8 cellular contexts compared by ENCODE assay signal in the genomic region with DNA sequence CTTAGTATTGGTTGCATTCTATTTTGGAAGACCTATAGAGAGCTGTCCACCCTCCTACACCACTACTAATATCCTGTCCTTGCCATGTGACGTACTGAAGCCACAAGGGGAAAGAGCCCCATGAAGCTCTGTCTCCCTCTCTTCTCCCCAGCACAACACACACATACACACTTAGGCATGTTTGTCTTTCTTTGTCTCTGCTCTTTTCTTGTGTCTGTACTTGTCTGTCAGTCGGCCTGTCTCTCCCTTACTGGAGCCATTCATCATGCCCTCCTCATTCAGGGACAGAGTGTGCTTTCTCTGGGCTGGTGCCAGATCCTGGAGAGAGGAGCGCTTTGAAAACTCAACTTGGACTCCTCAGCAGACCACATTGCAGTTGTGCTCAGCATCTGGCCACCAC. TPM values are rescaled to one million over a fixed set of nuclear protein-coding genes. Genes with fewer than 3 reads are reported as not detected.
DNase-seq lines count a peak whose midpoint lies in the region; ATAC-seq and TF ChIP-seq lines count a peak whose summit lies in the region.

No MANE protein-coding gene starts in this region.

- POLR2A ChIA-PET in naive thymus-derived CD4-positive, alpha-beta T cell (lab: Charles Lee), result interaction anchor here (1.3 to 12.7 kb wide), 3 partner anchors 6 to 14 kb away, joined by 4 to 234 read pairs (median 5); no protein-coding TSS in a partner anchor

- WGBS in endodermal cell (ENCODE audit: insufficient coverage in 1 of 2, insufficient read length in 1 of 2), 2 experiments, result 83 to 89% methylated on average over 3 of the region's 3 CpGs

- H3K36me3 ChIP-seq in endodermal cell (ENCODE audit: control insufficient read depth, insufficient read depth, low read length), result peaks cover 38% of the 10 kb centered on the region
- peaks cover 0 to 22% (median 6%) of the 10 kb centered on the region in 3 experiments for H3K36me3 ChIP-seq in naive thymus-derived CD4-positive, alpha-beta T cell (ENCODE audit: control insufficient read depth in 2 of 3, insufficient read depth in 3 of 3, low read length in 3 of 3)

- no peaks in the 10 kb centered on the region for H3K9me3 Mint-ChIP-seq in endodermal cell
- H3K9me3 Mint-ChIP-seq in naive thymus-derived CD4-positive, alpha-beta T cell, result no peaks in the 10 kb centered on the region

- H3K27ac Mint-ChIP-seq in endodermal cell, result no peak overlapping the region
- H3K27ac Mint-ChIP-seq in naive thymus-derived CD4-positive, alpha-beta T cell, result peak overlapping the region in 8 of 9 donors; percentile 77 to 96 (median 88)

- no peak overlapping the region for H3K4me3 ChIP-seq in endodermal cell (ENCODE audit: low read length)
- H3K4me3 ChIP-seq in naive thymus-derived CD4-positive, alpha-beta T cell (ENCODE audit: low read length), result no peak overlapping the region

- no peak overlapping the region for H3K9ac ChIP-seq in endodermal cell (ENCODE audit: extremely low read depth, low read length, poor library complexity, severe bottlenecking)

- no peaks in the 10 kb centered on the region for H3K27me3 Mint-ChIP-seq in endodermal cell (ENCODE audit: insufficient read depth)
- no peaks in the 10 kb centered on the region for H3K27me3 Mint-ChIP-seq in naive thymus-derived CD4-positive, alpha-beta T cell

- H3K4me1 ChIP-seq in endodermal cell (ENCODE audit: control insufficient read depth, insufficient read depth, low read length), result peaks cover 27% of the 10 kb centered on the region
- H3K4me1 ChIP-seq in naive thymus-derived CD4-positive, alpha-beta T cell (ENCODE audit: control insufficient read depth in 2 of 2, insufficient read depth in 2 of 2, low read length in 2 of 2), result peaks cover 88% of the 10 kb centered on the region in 2 donors

- CTCF ChIA-PET in naive thymus-derived CD4-positive, alpha-beta T cell (lab: Charles Lee), result interaction anchor here (1.1 to 11.1 kb wide), 3 partner anchors 9 to 48 kb away, joined by 3 to 162 read pairs (median 111); a partner anchor contains a TSS

- no peak overlapping the region for H3K4me3 Mint-ChIP-seq in endodermal cell
- peak overlapping the region; percentile 14 to 88 (median 68) for H3K4me3 Mint-ChIP-seq in naive thymus-derived CD4-positive, alpha-beta T cell

- no peaks in the 10 kb centered on the region for H3K9me3 ChIP-seq in endodermal cell (ENCODE audit: control insufficient read depth, low read length)
- H3K9me3 ChIP-seq in naive thymus-derived CD4-positive, alpha-beta T cell (ENCODE audit: control insufficient read depth in 2 of 3, low read length in 3 of 3), result no peaks in the 10 kb centered on the region

- no peak for ATAC-seq in naive thymus-derived CD4-positive, alpha-beta T cell

- H3K27ac ChIP-seq in endodermal cell (ENCODE audit: low read depth, low read length), result peak overlapping the region; percentile 13
- peak overlapping the region; percentile 19 for H3K27ac ChIP-seq in naive thymus-derived CD4-positive, alpha-beta T cell (ENCODE audit: low read depth, low read length)

- H3K36me3 Mint-ChIP-seq in endodermal cell (ENCODE audit: low read depth), result peaks cover 20% of the 10 kb centered on the region
- peaks cover 4 to 30% (median 17%) of the 10 kb centered on the region in 5 donors for H3K36me3 Mint-ChIP-seq in naive thymus-derived CD4-positive, alpha-beta T cell

- DNase-seq in Ammon's horn (ENCODE audit: low spot score) (peak; percentile 79), NCI-H69 (lab: John Stamatoyannopoulos, UW) (peak; percentile 67), endodermal cell (no peak), NCI-H2196 (lab: John Stamatoyannopoulos, UW; ENCODE audit: unreplicated experiment) (no peak), HUDEP-2 (lab: John Stamatoyannopoulos, UW; ENCODE audit: unreplicated experiment in 76 of 76) (no peak), GM20000 (ENCODE audit: low spot score) (no peak), SIG-M5 (lab: John Stamatoyannopoulos, UW) (no peak)
- no peak for DNase-seq in naive thymus-derived CD4-positive, alpha-beta T cell

- intact Hi-C loops in naive thymus-derived CD4-positive, alpha-beta T cell (cut with micrococcal nuclease), result loop anchor here in 1 of 2 donors (1.0 kb wide), 1 partner anchor 8 kb away; no protein-coding TSS in a partner anchor

- H3K27me3 ChIP-seq in endodermal cell (ENCODE audit: control insufficient read depth, insufficient read depth, low read length, poor library complexity, severe bottlenecking), result no peaks in the 10 kb centered on the region
- H3K27me3 ChIP-seq in naive thymus-derived CD4-positive, alpha-beta T cell (ENCODE audit: control insufficient read depth in 2 of 2, insufficient read depth in 2 of 2, low read length in 2 of 2), result no peaks in the 10 kb centered on the region

- TF ChIP-seq CTCF in endodermal cell (conservative IDR thresholded peaks at IDR 0.05) (no peak), GM20000 (IDR thresholded peaks at IDR 0.05; ENCODE audit: extremely low read depth, missing control alignments) (no peak)

- H3K4me1 Mint-ChIP-seq in endodermal cell, result peaks cover 38% of the 10 kb centered on the region
- peaks cover 69 to 100% (median 97%) of the 10 kb centered on the region in 7 donors for H3K4me1 Mint-ChIP-seq in naive thymus-derived CD4-positive, alpha-beta T cell

RNA-seq across cellular contexts. Expression of a gene that starts 47.6 kb away (rescaled TPM):
- 100 to 1,000 TPM in 1 of 2 donors, 10 to 100 TPM in 1; 99.7 to 109 TPM for total RNA-seq in endodermal cell
- polyA plus RNA-seq in endodermal cell (2013, experiment 1 of 2), result 115 TPM
- 104 TPM for polyA plus RNA-seq in endodermal cell (2013, experiment 2 of 2)
- 100 to 1,000 TPM in 1 of 5 experiments, 10 to 100 TPM in 4; 63.4 to 103 (median 84.1) TPM for total RNA-seq in naive thymus-derived CD4-positive, alpha-beta T cell
- 100 to 1,000 TPM; 119 to 134 TPM for polyA plus RNA-seq in naive thymus-derived CD4-positive, alpha-beta T cell

Comparison
In these comparisons a context has a peak if more than half of its experiments do, and no peak if none do; other contexts are left out.
1. DNase-seq: peak in Ammon's horn (single experiment) and NCI-H69 (single experiment); none in endodermal cell (single experiment), naive thymus-derived CD4-positive, alpha-beta T cell (0 of 9), NCI-H2196 (single experiment), HUDEP-2 (0 of 76), GM20000 (single experiment) and SIG-M5 (single experiment).